In the genomic region with DNA sequence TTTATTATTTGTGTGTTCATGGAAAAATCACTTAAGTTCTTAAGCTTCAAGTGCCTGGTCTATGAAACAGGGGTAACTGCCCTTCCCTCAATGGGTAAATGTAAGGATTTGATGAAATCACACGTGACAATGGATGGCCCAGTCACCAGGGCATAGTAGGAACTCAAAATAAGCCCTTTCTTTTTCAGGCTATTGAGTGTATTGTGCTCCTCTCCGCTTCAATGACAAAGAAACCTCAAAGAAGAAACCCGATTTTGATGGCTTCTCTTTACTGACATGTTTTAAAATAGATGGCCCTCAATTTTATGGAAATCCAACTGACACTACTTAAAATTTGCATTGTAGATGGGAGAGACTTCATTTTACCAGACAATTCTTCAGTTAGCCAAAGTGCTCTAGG, we compare ENCODE assay signal across 20 cellular contexts.
"Had no signal": no experiment of that assay in that cellular context is flagged by ENCODE, and none has a peak within 500 bp of the region (broad histone marks: within the 10 kb centered on the region; RNA-seq: fewer than 3 reads in every experiment).

No MANE protein-coding gene starts in this region.

- ATAC-seq: effector memory CD8-positive, alpha-beta T cell; gastrocnemius medialis; heart right ventricle; naive thymus-derived CD8-positive, alpha-beta T cell; sciatic nerve; stimulated activated memory B cell treated with anti-CD40 and anti-IgM and Interleukin-4, amounts not matched to agents 10 μg/mL and 1 μg/mL and 100 μg/mL, for 72 hours had no signal

- H3K4me1 ChIP-seq: esophagus muscularis mucosa, gastrocnemius medialis, spleen, tibial artery, upper lobe of left lung, uterus had no signal

- H3K4me1 Mint-ChIP-seq: naive thymus-derived CD8-positive, alpha-beta T cell; stimulated activated memory B cell treated with anti-CD40 and anti-IgM and Interleukin-4, amounts not matched to agents 10 μg/mL and 1 μg/mL and 100 μg/mL, for 72 hours had no signal

- H3K36me3 ChIP-seq: esophagus muscularis mucosa, gastrocnemius medialis, heart right ventricle, spleen, tibial artery, upper lobe of left lung, uterus had no signal

- DNase-seq: effector memory CD8-positive, alpha-beta T cell; gastrocnemius medialis; heart right ventricle; hypothalamus; mammary epithelial cell; naive thymus-derived CD8-positive, alpha-beta T cell; posterior cingulate gyrus; spleen; stimulated activated CD4-positive, alpha-beta T cell treated with anti-CD3 and anti-CD28 coated beads, Interleukin-15, amount 100 ng/mL, for 24 hours; stimulated activated CD4-positive, alpha-beta T cell treated with anti-CD3 and anti-CD28 coated beads, Interleukin-1b, Interleukin-23, amount 100 ng/mL, for 48 hours; stimulated activated CD4-positive, alpha-beta T cell treated with anti-CD3 and anti-CD28 coated beads, Interleukin-4, amount 100 ng/mL, for 24 hours; tibial artery; upper lobe of left lung; uterus had no signal

- H3K9me3 ChIP-seq: esophagus muscularis mucosa, gastrocnemius medialis, tibial artery, upper lobe of left lung, uterus had no signal

- H3K27ac ChIP-seq: epithelial cell of prostate, esophagus muscularis mucosa, gastrocnemius medialis, heart right ventricle, spleen, tibial artery, upper lobe of left lung, uterus had no signal

- H3K27ac Mint-ChIP-seq: dendritic cell treated with granulocyte-macrophage colony-stimulating factor and Interleukin-4, amounts not matched to agents 40 ng/mL and 50 ng/mL, for 4 days; effector memory CD8-positive, alpha-beta T cell; naive thymus-derived CD8-positive, alpha-beta T cell; stimulated activated memory B cell treated with anti-CD40 and anti-IgM and Interleukin-4, amounts not matched to agents 10 μg/mL and 1 μg/mL and 100 μg/mL, for 72 hours; stimulated activated naive CD8-positive, alpha-beta T cell treated with anti-CD3 and anti-CD28 coated beads, Interleukin-15, Interleukin-2, amounts not matched to agents 100 ng/mL and 50 ng/mL, for 24 hours had no signal

- H3K9me3 Mint-ChIP-seq: effector memory CD8-positive, alpha-beta T cell; naive thymus-derived CD8-positive, alpha-beta T cell; stimulated activated memory B cell treated with anti-CD40 and anti-IgM and Interleukin-4, amounts not matched to agents 10 μg/mL and 1 μg/mL and 100 μg/mL, for 72 hours; stimulated activated naive CD8-positive, alpha-beta T cell treated with anti-CD3 and anti-CD28 coated beads, Interleukin-15, Interleukin-2, amounts not matched to agents 100 ng/mL and 50 ng/mL, for 24 hours had no signal

- H3K4me3 ChIP-seq: esophagus muscularis mucosa, gastrocnemius medialis, heart right ventricle, spleen, tibial artery, upper lobe of left lung, uterus had no signal

- H3K4me3 Mint-ChIP-seq: dendritic cell treated with granulocyte-macrophage colony-stimulating factor and Interleukin-4, amounts not matched to agents 40 ng/mL and 50 ng/mL, for 4 days; effector memory CD8-positive, alpha-beta T cell; naive thymus-derived CD8-positive, alpha-beta T cell; stimulated activated memory B cell treated with anti-CD40 and anti-IgM and Interleukin-4, amounts not matched to agents 10 μg/mL and 1 μg/mL and 100 μg/mL, for 72 hours; stimulated activated naive CD8-positive, alpha-beta T cell treated with anti-CD3 and anti-CD28 coated beads, Interleukin-15, Interleukin-2, amounts not matched to agents 100 ng/mL and 50 ng/mL, for 24 hours had no signal

- H3K36me3 Mint-ChIP-seq: naive thymus-derived CD8-positive, alpha-beta T cell; stimulated activated memory B cell treated with anti-CD40 and anti-IgM and Interleukin-4, amounts not matched to agents 10 μg/mL and 1 μg/mL and 100 μg/mL, for 72 hours had no signal

- H3K27me3 ChIP-seq: esophagus muscularis mucosa, gastrocnemius medialis, spleen, tibial artery, upper lobe of left lung, uterus had no signal
